21 cellular contexts compared by ENCODE assay signal in the genomic region with DNA sequence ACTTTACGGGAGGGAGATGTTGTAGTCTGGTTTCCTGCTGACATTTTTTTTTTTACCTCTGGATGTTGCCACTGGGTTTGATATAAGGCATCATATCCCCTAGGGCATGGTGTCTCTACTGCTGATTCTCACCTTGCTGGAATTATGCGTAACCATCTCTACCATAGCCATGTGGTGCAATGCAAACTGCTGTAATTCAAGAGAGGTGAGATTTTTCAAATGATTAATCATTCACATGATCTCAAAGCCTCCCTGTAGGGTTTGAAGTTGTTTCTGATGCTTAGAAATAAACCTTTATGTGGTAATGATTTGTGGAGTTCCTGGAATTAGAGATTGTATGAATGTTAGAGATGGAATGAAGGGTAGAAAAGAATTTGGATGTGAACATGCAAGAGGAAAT. TPM values are rescaled to one million over a fixed set of nuclear protein-coding genes. Genes with fewer than 3 reads are reported as not detected.
A peak's percentile ranks its signal among the peaks of the same experiment; 100 is the strongest.
DNase-seq lines count a peak whose midpoint lies in the region; FAIRE-seq and TF ChIP-seq lines count a peak whose summit lies in the region.
"Had no signal": no experiment of that assay in that cellular context is flagged by ENCODE, and none has a peak within 500 bp of the region (broad histone marks: within the 10 kb centered on the region; RNA-seq: fewer than 3 reads in every experiment).

No MANE protein-coding gene starts in this region.

- no peak overlapping the region for H2AFZ ChIP-seq in trophoblast cell (ENCODE audit: insufficient read depth, low read length, poor library complexity)

- no peak overlapping the region for H3K23ac ChIP-seq in trophoblast cell (ENCODE audit: low read length)

- WGBS in trophoblast cell (ENCODE audit: extremely low coverage, insufficient coverage, insufficient read length), result no CpG with 5 or more reads among the region's 2 CpGs
- 42% methylated on average over 2 of the region's 2 CpGs for WGBS in suprapubic skin

- no peaks in the 10 kb centered on the region for H3K79me1 ChIP-seq in trophoblast cell (ENCODE audit: low read length)

- no peak overlapping the region for H2BK120ac ChIP-seq in trophoblast cell (ENCODE audit: insufficient read depth, low read length, poor library complexity)

- no peak overlapping the region for H3K4me3 ChIP-seq in bronchial epithelial cell (ENCODE audit: low read depth, low read length)
- H3K4me3 ChIP-seq in epithelial cell of proximal tubule (ENCODE audit: low read depth, low read length), result no peak overlapping the region
- no peak overlapping the region for H3K4me3 ChIP-seq in trophoblast cell (ENCODE audit: low read depth, low read length)
- no peak overlapping the region for H3K4me3 ChIP-seq in suprapubic skin
- H3K4me3 ChIP-seq: A549, GM12878, HAP-1 had no signal

- no peak overlapping the region for H2BK12ac ChIP-seq in trophoblast cell (ENCODE audit: low read length)

- no peak overlapping the region for H4K91ac ChIP-seq in trophoblast cell (ENCODE audit: low read depth, low read length)

- DNase-seq in OCI-M1 (lab: John Stamatoyannopoulos, UW), result peak; percentile 30
- DNase-seq in bronchial epithelial cell (ENCODE audit: low read depth), result peak; percentile 60
- DNase-seq in epithelial cell of proximal tubule (ENCODE audit: low read depth), result peak; percentile 26
- peak; percentile 68 to 89 for DNase-seq in trophoblast cell
- no peak for DNase-seq in NCI-H524 (lab: John Stamatoyannopoulos, UW)
- DNase-seq in suprapubic skin (ENCODE audit: low spot score in 2 of 2), result no peak
- no peak for DNase-seq in DMS153 (lab: John Stamatoyannopoulos, UW)
- DNase-seq: AML-193; CD4-positive, alpha-beta T cell; DMS53; DND-41; EL had no signal

- H3K18ac ChIP-seq in trophoblast cell (ENCODE audit: low read length), result no peak overlapping the region

- TF ChIP-seq POLR2A in suprapubic skin (IDR thresholded peaks at IDR 0.05), result no peak

- FAIRE-seq in bronchial epithelial cell (lab: Jason Lieb, UNC), result no peak
- FAIRE-seq: A549, GM12878 had no signal

- H3K36me3 ChIP-seq in bronchial epithelial cell (ENCODE audit: control insufficient read depth, insufficient read depth, low read length), result no peaks in the 10 kb centered on the region
- peaks cover 0 to 2% of the 10 kb centered on the region in 2 experiments for H3K36me3 ChIP-seq in trophoblast cell (ENCODE audit: control insufficient read depth in 1 of 2, insufficient read depth in 2 of 2, low read length in 2 of 2)
- no peaks in the 10 kb centered on the region for H3K36me3 ChIP-seq in suprapubic skin
- H3K36me3 ChIP-seq: HAP-1 had no signal

- no peak overlapping the region for H2BK5ac ChIP-seq in trophoblast cell (ENCODE audit: low read depth, low read length, poor library complexity)

- no peak overlapping the region for H3K9ac ChIP-seq in trophoblast cell (ENCODE audit: low read length)

- no peak overlapping the region for H3K4ac ChIP-seq in trophoblast cell (ENCODE audit: low read depth, low read length)

- no peak for TF ChIP-seq EP300 in suprapubic skin (IDR thresholded peaks at IDR 0.05)

- no peak overlapping the region for H3K14ac ChIP-seq in trophoblast cell (ENCODE audit: low read length)

- no peak overlapping the region for H2AK5ac ChIP-seq in trophoblast cell (ENCODE audit: low read length)

- H3K27me3 ChIP-seq in bronchial epithelial cell (ENCODE audit: control insufficient read depth, insufficient read depth, low read length), result no peaks in the 10 kb centered on the region
- no peaks in the 10 kb centered on the region for H3K27me3 ChIP-seq in trophoblast cell (ENCODE audit: insufficient read depth, low read length)
- no peaks in the 10 kb centered on the region for H3K27me3 ChIP-seq in suprapubic skin

- no peak overlapping the region for H3K4me2 ChIP-seq in trophoblast cell (ENCODE audit: low read length)
- H3K4me2 ChIP-seq: A549 had no signal

- no peak overlapping the region for H4K12ac ChIP-seq in trophoblast cell (ENCODE audit: low read depth, low read length)

- H3K9me3 ChIP-seq in trophoblast cell (ENCODE audit: insufficient read depth, low read depth, low read length), result no peaks in the 10 kb centered on the region
- no peaks in the 10 kb centered on the region for H3K9me3 ChIP-seq in suprapubic skin
- H3K9me3 ChIP-seq: A549, HAP-1 had no signal

- TF ChIP-seq CTCF in bronchial epithelial cell (IDR thresholded peaks at IDR 0.05; ENCODE audit: insufficient read depth, low read length, severe bottlenecking) (no peak), epithelial cell of proximal tubule (conservative IDR thresholded peaks at IDR 0.05; ENCODE audit: low read depth, low read length) (no peak), suprapubic skin (IDR thresholded peaks at IDR 0.05) (no peak)

- no peaks in the 10 kb centered on the region for H3K79me2 ChIP-seq in trophoblast cell (ENCODE audit: control insufficient read depth, insufficient read depth, low read length, poor library complexity)

- H3K4me1 ChIP-seq in trophoblast cell (ENCODE audit: control insufficient read depth in 1 of 2, insufficient read depth in 2 of 2, low read length in 2 of 2) (no peaks in the 10 kb centered on the region), suprapubic skin (no peaks in the 10 kb centered on the region)
- H3K4me1 ChIP-seq: A549 had no signal

- H3K27ac ChIP-seq in trophoblast cell (ENCODE audit: low read depth, low read length), result no peak overlapping the region
- H3K27ac ChIP-seq in suprapubic skin, result no peak overlapping the region
- H3K27ac ChIP-seq: A549, C4-2B, HL-60 had no signal

- no peak overlapping the region for H4K8ac ChIP-seq in trophoblast cell (ENCODE audit: low read depth, low read length)

RNA-seq across cellular contexts. Expression of a gene that starts 13.0 kb away (rescaled TPM):
- not detected in 2 replicates for total RNA-seq in bronchial epithelial cell
- not detected in 2 replicates for total RNA-seq in epithelial cell of proximal tubule
- polyA plus RNA-seq in trophoblast cell (2013), result 0.04 TPM in 1 of 2 replicates, not detected in the other
- not detected for total RNA-seq in suprapubic skin
- total RNA-seq: CD4-positive, alpha-beta T cell; G401; H4; HT1080 had no signal
- polyA plus RNA-seq: A549, BJ, GM12878 had no signal

RNA-seq across cellular contexts. Expression of a gene that starts 19.0 kb away (rescaled TPM):
- total RNA-seq in bronchial epithelial cell (not detected in 2 replicates), epithelial cell of proximal tubule (not detected in 2 replicates), suprapubic skin (1 to 10 TPM in 2 of 4 donors, under 1 TPM in 1, not detected in 1; 0.32 to 1.5 (median 1.2) TPM)
- 0.06 TPM in 1 of 2 replicates, not detected in the other for polyA plus RNA-seq in trophoblast cell (2013)
- total RNA-seq: CD4-positive, alpha-beta T cell; G401; GM12878; H4; HT1080 had no signal
- polyA plus RNA-seq: A549, BJ, GM12878 had no signal

RNA-seq across cellular contexts. Expression of a gene that starts 29.3 kb away (rescaled TPM):
- total RNA-seq in bronchial epithelial cell (not detected in 2 replicates), epithelial cell of proximal tubule (not detected in 2 replicates), suprapubic skin (not detected)
- not detected in 2 replicates for polyA plus RNA-seq in trophoblast cell (2013)
- total RNA-seq: CD4-positive, alpha-beta T cell; G401; GM12878; H4; HT1080 had no signal
- polyA plus RNA-seq: A549, BJ, GM12878 had no signal

RNA-seq across cellular contexts. Expression of a gene that starts 52.5 kb away (rescaled TPM):
- not detected in 2 replicates for total RNA-seq in bronchial epithelial cell
- total RNA-seq in epithelial cell of proximal tubule, result not detected in 2 replicates
- polyA plus RNA-seq in trophoblast cell (2013), result not detected in 2 replicates
- total RNA-seq in suprapubic skin, result not detected
- total RNA-seq: CD4-positive, alpha-beta T cell; G401; GM12878; H4; HT1080 had no signal
- polyA plus RNA-seq: A549, BJ, GM12878 had no signal

Comparison
In these comparisons a context has a peak if more than half of its experiments do, and no peak if none do; other contexts are left out.
1. DNase-seq: peak in OCI-M1 (single experiment), bronchial epithelial cell (single experiment), epithelial cell of proximal tubule (single experiment) and trophoblast cell (2 of 2); none in NCI-H524 (0 of 2), suprapubic skin (0 of 2) and DMS153 (single experiment).